25 cellular contexts compared by ENCODE assay signal in the genomic region with DNA sequence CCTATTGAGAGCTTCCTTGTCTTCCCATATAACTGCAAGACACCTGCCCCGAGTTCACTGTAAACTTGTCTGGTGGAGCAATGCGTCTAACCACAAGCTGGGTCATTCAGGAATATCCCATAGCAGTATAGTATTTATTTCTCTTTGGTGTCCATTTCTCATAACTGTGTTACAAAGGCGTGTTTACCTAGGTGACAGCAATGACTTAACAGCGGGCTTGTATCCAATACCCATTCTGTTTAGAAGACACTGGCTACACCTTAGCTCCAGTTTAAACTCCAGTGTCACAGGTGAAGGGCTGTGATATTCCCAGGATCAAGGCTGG.
"Had no signal": no experiment of that assay in that cellular context is flagged by ENCODE, and none has a peak within 500 bp of the region (broad histone marks: within the 10 kb centered on the region; RNA-seq: fewer than 3 reads in every experiment).

No MANE protein-coding gene starts in this region.

- H3K27me3 ChIP-seq: esophagus squamous epithelium, gastroesophageal sphincter, neural progenitor cell, ovary, suprapubic skin, thyroid gland, upper lobe of left lung, uterus had no signal

- H3K4me3 Mint-ChIP-seq: dendritic cell treated with granulocyte-macrophage colony-stimulating factor and Interleukin-4, amounts not matched to agents 40 ng/mL and 50 ng/mL, for 4 days; effector memory CD8-positive, alpha-beta T cell; neural progenitor cell had no signal

- H3K9me3 Mint-ChIP-seq: dendritic cell treated with granulocyte-macrophage colony-stimulating factor and Interleukin-4, amounts not matched to agents 40 ng/mL and 50 ng/mL, for 4 days; immature natural killer cell; neural progenitor cell had no signal

- H3K9me3 ChIP-seq: esophagus squamous epithelium, gastroesophageal sphincter, left ventricle myocardium inferior, lower lobe of right lung, ovary, suprapubic skin, thyroid gland, upper lobe of left lung, uterus had no signal

- ATAC-seq: effector memory CD8-positive, alpha-beta T cell; gastroesophageal sphincter; left cardiac atrium; lower lobe of right lung; right cardiac atrium had no signal

- H3K36me3 ChIP-seq: esophagus squamous epithelium, gastroesophageal sphincter, left ventricle myocardium inferior, lower lobe of right lung, neural progenitor cell, ovary, suprapubic skin, thyroid gland, upper lobe of left lung, uterus had no signal

- H3K27ac Mint-ChIP-seq: dendritic cell treated with granulocyte-macrophage colony-stimulating factor and Interleukin-4, amounts not matched to agents 40 ng/mL and 50 ng/mL, for 4 days; effector memory CD8-positive, alpha-beta T cell; naive B cell; neural progenitor cell had no signal

- H3K36me3 Mint-ChIP-seq: neural progenitor cell had no signal

- H3K4me1 ChIP-seq: esophagus squamous epithelium, left ventricle myocardium inferior, lower lobe of right lung, neural progenitor cell, suprapubic skin, thyroid gland, upper lobe of left lung had no signal

- H3K4me3 ChIP-seq: esophagus squamous epithelium, gastroesophageal sphincter, left ventricle myocardium inferior, lower lobe of right lung, neural progenitor cell, ovary, smooth muscle cell, suprapubic skin, thyroid gland, upper lobe of left lung, uterus had no signal

- H3K4me1 Mint-ChIP-seq: neural progenitor cell had no signal

- DNase-seq: effector memory CD8-positive, alpha-beta T cell; esophagus squamous epithelium; foreskin fibroblast; glutamatergic neuron; immature natural killer cell; left cardiac atrium; left ventricle myocardium inferior; lower lobe of right lung; mesenchymal stem cell; midbrain; naive B cell; nucleus accumbens; ovary; right cardiac atrium; stimulated activated CD4-positive, alpha-beta T cell treated with anti-CD3 and anti-CD28 coated beads, Interleukin-2, amount 100 ng/mL, for 48 hours; stimulated activated naive CD8-positive, alpha-beta T cell treated with anti-CD3 and anti-CD28 coated beads, Interleukin-15, Interleukin-2, amounts not matched to agents 100 U/mL and 50 U/mL, for 24 hours; thyroid gland; upper lobe of left lung; uterus had no signal

- H3K27me3 Mint-ChIP-seq: effector memory CD8-positive, alpha-beta T cell had no signal

- H3K9ac ChIP-seq: neural progenitor cell had no signal

- H3K27ac ChIP-seq: epithelial cell of prostate, esophagus squamous epithelium, left ventricle myocardium inferior, lower lobe of right lung, neural progenitor cell, ovary, suprapubic skin, thyroid gland, upper lobe of left lung, uterus had no signal

- H3K4me2 ChIP-seq: neural progenitor cell, smooth muscle cell had no signal
